ENCODE assay signal across 12 cellular contexts in genomic region chr17:39812466-39812865, GRCh38. TPM values are rescaled to one million over a fixed set of nuclear protein-coding genes. Genes with fewer than 3 reads are reported as not detected.
A peak's percentile ranks its signal among the peaks of the same experiment; 100 is the strongest.
DNase-seq lines count a peak whose midpoint lies in the region; ATAC-seq and TF ChIP-seq lines count a peak whose summit lies in the region.
"Had no signal": no experiment of that assay in that cellular context is flagged by ENCODE, and none has a peak within 500 bp of the region (broad histone marks: within the 10 kb centered on the region; RNA-seq: fewer than 3 reads in every experiment).

No MANE protein-coding gene starts in this region.

- no peak for DNase-seq in activated naive CD4-positive, alpha-beta T cell treated with anti-CD3 and anti-CD28 coated beads, Interleukin-2, amount 50 U/mL, for 16 hours
- DNase-seq in NCI-H2081 (lab: John Stamatoyannopoulos, UW) (peak; percentile 61 to 92), thyroid gland (peak; percentile 77 to 81), superior temporal gyrus (ENCODE audit: extremely low spot score) (no peak)
- DNase-seq in central memory CD8-positive, alpha-beta T cell (ENCODE audit: low spot score in 2 of 2) = no peak
- DNase-seq: left colon; NCI-H526 treated with DMSO at 0.1 percent for 48 hours; SHP77; stimulated activated CD4-positive, alpha-beta T cell treated with anti-CD3 and anti-CD28 coated beads, Interleukin-4, amount 100 ng/mL, for 4 hours had no signal

- no peaks in the 10 kb centered on the region for H3K27me3 Mint-ChIP-seq in activated naive CD4-positive, alpha-beta T cell treated with anti-CD3 and anti-CD28 coated beads, Interleukin-2, amount 50 U/mL, for 24 hours
- no peaks in the 10 kb centered on the region for H3K27me3 Mint-ChIP-seq in central memory CD8-positive, alpha-beta T cell

- peak overlapping the region; percentile 84 for H3K27ac Mint-ChIP-seq in activated naive CD4-positive, alpha-beta T cell treated with anti-CD3 and anti-CD28 coated beads, Interleukin-2, amount 50 U/mL, for 24 hours
- peak overlapping the region; percentile 88 for H3K27ac Mint-ChIP-seq in central memory CD8-positive, alpha-beta T cell (ENCODE audit: low read depth)
- H3K27ac Mint-ChIP-seq: brain had no signal

- peaks cover 26% of the 10 kb centered on the region for H3K36me3 Mint-ChIP-seq in activated naive CD4-positive, alpha-beta T cell treated with anti-CD3 and anti-CD28 coated beads, Interleukin-2, amount 50 U/mL, for 24 hours
- H3K36me3 Mint-ChIP-seq in central memory CD8-positive, alpha-beta T cell (ENCODE audit: insufficient read depth) = peaks cover 21% of the 10 kb centered on the region
- H3K36me3 Mint-ChIP-seq: brain had no signal

- H3K4me3 ChIP-seq in thyroid gland (replicated peaks in 1 of 3) = no peak overlapping the region

- no peaks in the 10 kb centered on the region for H3K9me3 ChIP-seq in thyroid gland

- H3K36me3 ChIP-seq in thyroid gland = no peaks in the 10 kb centered on the region

- no peak overlapping the region for H3K27ac ChIP-seq in thyroid gland

- intact Hi-C loops in thyroid gland (cut with DNase I) = no loop called here

- H3K27me3 ChIP-seq in thyroid gland = no peaks in the 10 kb centered on the region

- TF ChIP-seq POLR2A in thyroid gland (IDR thresholded peaks at IDR 0.05) = no peak

- H3K4me1 ChIP-seq in thyroid gland = peaks cover 5 to 11% of the 10 kb centered on the region in 2 donors

- TF ChIP-seq CTCF in thyroid gland (IDR thresholded peaks at IDR 0.05) = no peak

- H3K4me3 Mint-ChIP-seq in activated naive CD4-positive, alpha-beta T cell treated with anti-CD3 and anti-CD28 coated beads, Interleukin-2, amount 50 U/mL, for 24 hours = peak overlapping the region; percentile 67
- H3K4me3 Mint-ChIP-seq in central memory CD8-positive, alpha-beta T cell = peak overlapping the region; percentile 62
- H3K4me3 Mint-ChIP-seq: brain had no signal

- ATAC-seq in central memory CD8-positive, alpha-beta T cell (replicated peaks; ENCODE audit: extremely low read depth, poor library complexity, severe bottlenecking) = no peak
- ATAC-seq in HG02884 (IDR thresholded peaks at IDR 0.05; ENCODE audit: unreplicated experiment) = no peak
- ATAC-seq: left colon had no signal

- peaks cover 77% of the 10 kb centered on the region for H3K4me1 Mint-ChIP-seq in activated naive CD4-positive, alpha-beta T cell treated with anti-CD3 and anti-CD28 coated beads, Interleukin-2, amount 50 U/mL, for 24 hours
- H3K4me1 Mint-ChIP-seq in central memory CD8-positive, alpha-beta T cell = peaks cover 59% of the 10 kb centered on the region
- H3K4me1 Mint-ChIP-seq: brain had no signal

- H3K9me3 Mint-ChIP-seq in activated naive CD4-positive, alpha-beta T cell treated with anti-CD3 and anti-CD28 coated beads, Interleukin-2, amount 50 U/mL, for 24 hours = no peaks in the 10 kb centered on the region
- no peaks in the 10 kb centered on the region for H3K9me3 Mint-ChIP-seq in central memory CD8-positive, alpha-beta T cell
- H3K9me3 Mint-ChIP-seq: brain had no signal

- WGBS in thyroid gland, 2 donors = 34 to 37% methylated on average over 6 of the region's 6 CpGs

RNA-seq across cellular contexts. Expression of gene IKZF3, which starts 51.6 kb away (rescaled TPM):
- 1 to 10 TPM; 1.8 to 2.8 (median 2.6) TPM for total RNA-seq in thyroid gland

RNA-seq across cellular contexts. Expression of gene ZPBP2, which starts 55.5 kb away (rescaled TPM):
- total RNA-seq in thyroid gland = under 1 TPM in 1 of 4 donors, not detected in 3; 0.40 TPM
- total RNA-seq: left colon had no signal

Comparison
In these comparisons a context has a peak if more than half of its experiments do, and no peak if none do; other contexts are left out.
1. DNase-seq: peak in NCI-H2081 (2 of 2) and thyroid gland (2 of 2); none in activated naive CD4-positive, alpha-beta T cell treated with anti-CD3 and anti-CD28 coated beads, Interleukin-2, amount 50 U/mL, for 16 hours (single experiment), central memory CD8-positive, alpha-beta T cell (0 of 2) and superior temporal gyrus (single experiment).